Comparison of ENCODE assay signal across 19 cellular contexts in genomic region chr5:155299342-155300006, GRCh38.
"Had no signal": no experiment of that assay in that cellular context is flagged by ENCODE, and none has a peak within 500 bp of the region (broad histone marks: within the 10 kb centered on the region; RNA-seq: fewer than 3 reads in every experiment).

No MANE protein-coding gene starts in this region.

- H3K4me1 ChIP-seq: neural progenitor cell, pancreas, uterus had no signal

- DNase-seq: activated CD4-positive, alpha-beta T cell treated with anti-CD3 and anti-CD28 coated beads, Interleukin-2, amount 50 U/mL, for 4 hours; activated CD4-positive, CD25-positive, alpha-beta regulatory T cell treated with anti-CD3 and anti-CD28 coated beads, Interleukin-2, amount 50 U/mL, for 72 hours; activated naive CD4-positive, alpha-beta T cell; activated naive CD8-positive, alpha-beta T cell treated with anti-CD3 and anti-CD28 coated beads, Interleukin-2, amount 10 ng/mL, durations not matched to agents 7 days and 5 days; activated T-cell treated with anti-CD3 and anti-CD28 coated beads for 4 hours; anterior cingulate cortex; brain microvascular endothelial cell; cortex of kidney; effector CD8-positive, alpha-beta T cell; esophagus squamous epithelium; mammary epithelial cell; naive B cell; pancreas; stimulated activated CD4-positive, alpha-beta T cell treated with anti-CD3 and anti-CD28 coated beads, Interleukin-12 subunit alpha, Interleukin-12 subunit beta, amount 100 ng/mL, for 4 hours; T1000; tibial artery; uterus had no signal

- H3K9me3 ChIP-seq: esophagus squamous epithelium, pancreas, tibial artery, uterus had no signal

- ATAC-seq: pancreas; stimulated activated effector memory CD8-positive, alpha-beta T cell treated with anti-CD3 and anti-CD28 coated beads, Interleukin-12 subunit alpha, Interleukin-12 subunit beta, amount 100 ng/mL, for 72 hours had no signal

- H3K27me3 ChIP-seq: brain microvascular endothelial cell, esophagus squamous epithelium, neural progenitor cell, pancreas, tibial artery, uterus had no signal

- H3K4me3 ChIP-seq: esophagus squamous epithelium, neural progenitor cell, pancreas, tibial artery, uterus had no signal

- H3K36me3 ChIP-seq: brain microvascular endothelial cell, esophagus squamous epithelium, neural progenitor cell, pancreas, tibial artery, uterus had no signal

- H3K4me2 ChIP-seq: neural progenitor cell had no signal

- H3K27ac ChIP-seq: brain microvascular endothelial cell, esophagus squamous epithelium, neural progenitor cell, pancreas, tibial artery, uterus had no signal

- H2AFZ ChIP-seq: neural progenitor cell had no signal
